ENCODE assay signal across 8 cellular contexts in genomic region chr1:6491480-6491962, GRCh38. TPM values are rescaled to one million over a fixed set of nuclear protein-coding genes. Genes with fewer than 3 reads are reported as not detected.
DNase-seq lines count a peak whose midpoint lies in the region; ATAC-seq, FAIRE-seq and TF ChIP-seq lines count a peak whose summit lies in the region.

Gene PLEKHG5 (minus strand): TSS chr1:6491667. CDS start chr1:6477571, 14,096 bp downstream.

- H3K79me2 ChIP-seq in PC-9 (ENCODE audit: low read depth), result no peaks in the 10 kb centered on the region
- H3K79me2 ChIP-seq in H1 (ENCODE audit: control insufficient read depth in 1 of 2, insufficient read depth in 2 of 2, low read length in 2 of 2), result no peaks in the 10 kb centered on the region

- peaks cover 11% of the 10 kb centered on the region; the same call in 1 of the 2 replicates for H3K23me2 ChIP-seq in H1 (ENCODE audit: low read depth, low read length)

- POLR2A ChIA-PET in PC-9 (lab: Charles Lee; ENCODE audit: unreplicated experiment) (interaction anchor here (0.6 to 0.7 kb wide), 2 partner anchors 69 to 109 kb away, joined by 5 read pairs; no protein-coding TSS in a partner anchor), H1 (lab: Charles Lee; ENCODE audit: partially characterized antibody) (interaction anchor here (0.6 to 1.6 kb wide), 10 partner anchors 11 to 119 kb away, joined by 3 to 8 read pairs (median 4); partner anchors contain the start of gene KLHL21)

- H4K8ac ChIP-seq in H1 (ENCODE audit: extremely low read depth, insufficient read depth, low read length), result peak within 1 kb of the TSS; percentile 80

- H3K9me3 ChIP-seq in PC-9 (ENCODE audit: insufficient read depth, low read depth) (no peaks in the 10 kb centered on the region), H1 (ENCODE audit: insufficient read depth in 2 of 2, low read depth in 1 of 2, low read length in 1 of 2) (no peaks in the 10 kb centered on the region)

- H3K4me2 ChIP-seq in PC-9 (peak within 1 kb of the TSS; percentile 98), H1 (ENCODE audit: insufficient read depth in 1 of 2, low read depth in 2 of 2, low read length in 2 of 2) (peak within 1 kb of the TSS; percentile 80 to 92)

- peak within 1 kb of the TSS; percentile 89 for H3K4me3 ChIP-seq in PC-9
- H3K4me3 ChIP-seq in H1 (ENCODE audit: extremely low read depth in 1 of 4, insufficient read depth in 2 of 4, low read depth in 3 of 4, low read length in 4 of 4), result peak within 1 kb of the TSS; percentile 45 to 80 (median 68)

- peak within 1 kb of the TSS; percentile 60; the same call in 1 of the 2 replicates for H2BK5ac ChIP-seq in H1 (ENCODE audit: low read depth, low read length)

- no peak for TF ChIP-seq POLR2A in H1 (IDR thresholded peaks at IDR 0.05; ENCODE audit: control extremely low read depth in 1 of 2, low read depth in 2 of 2, low read length in 2 of 2)

- peak within 1 kb of the TSS; percentile 87; the same call in 1 of the 2 replicates for H2BK12ac ChIP-seq in H1 (ENCODE audit: low read depth, low read length)

- peak within 1 kb of the TSS; percentile 90 for H2AFZ ChIP-seq in PC-9
- H2AFZ ChIP-seq in H1 (ENCODE audit: low read length), result no peak within 1 kb of the TSS

- no TSS peak for BruUV-seq in PC-9 (replicated peaks; lab: Mats Ljungman, UMichigan)

- H2BK20ac ChIP-seq in H1 (ENCODE audit: low read length), result no peak within 1 kb of the TSS; the same call in 1 of the 2 replicates

- no peaks in the 10 kb centered on the region for H4K20me1 ChIP-seq in PC-9 (ENCODE audit: insufficient read depth)
- H4K20me1 ChIP-seq in H1 (replicated peaks in 1 of 2; ENCODE audit: control insufficient read depth in 1 of 2, insufficient read depth in 2 of 2, low read length in 2 of 2), result peaks cover 2 to 7% of the 10 kb centered on the region in 2 experiments

- H3K27me3 ChIP-seq in PC-9 (ENCODE audit: insufficient read depth, low read depth), result no peaks in the 10 kb centered on the region
- H3K27me3 ChIP-seq in H1 (replicated peaks in 1 of 4; ENCODE audit: control insufficient read depth in 3 of 4, extremely low read depth in 1 of 4, insufficient read depth in 3 of 4, low read length in 3 of 4), result peaks cover 0 to 10% (median 8%) of the 10 kb centered on the region in 4 experiments; a peak in 5 of 7 replicates

- CTCF ChIA-PET in PC-9 (lab: Charles Lee) (interaction anchor here (0.7 to 1.2 kb wide), 2 partner anchors 22 to 32 kb away, joined by 3 to 5 read pairs; no protein-coding TSS in a partner anchor), H1 (lab: Charles Lee; ENCODE audit: partially characterized antibody) (interaction anchor here (0.6 to 12.0 kb wide), 15 partner anchors 7 to 144 kb away, joined by 3 to 168 read pairs (median 7); no protein-coding TSS in a partner anchor)

- peak within 1 kb of the TSS; percentile 86; the same call in 1 of the 2 replicates for H2AK5ac ChIP-seq in H1 (ENCODE audit: low read depth, low read length)

- no peak within 1 kb of the TSS for H2BK120ac ChIP-seq in H1 (replicated peaks; ENCODE audit: low read depth, low read length)

- no peak within 1 kb of the TSS for H3K9ac ChIP-seq in H1 (replicated peaks in 1 of 4; ENCODE audit: extremely low read depth in 1 of 4, low read depth in 3 of 4, low read length in 3 of 4)

- ATAC-seq in HG03175 (IDR thresholded peaks at IDR 0.05; ENCODE audit: unreplicated experiment) (no peak), HG03097 (IDR thresholded peaks at IDR 0.05; ENCODE audit: low FRiP score, unreplicated experiment) (no peak)

- no peak for TF ChIP-seq EP300 in H1 (IDR thresholded peaks at IDR 0.05; ENCODE audit: borderline replicate concordance in 1 of 2, low read depth in 2 of 2, low read length in 2 of 2)

- intact Hi-C loops in PC-9 (cut with micrococcal nuclease; ENCODE audit: unreplicated experiment), result loop anchor here (2.0 to 5.0 kb wide), 3 partner anchors 31 to 139 kb away; partner anchors contain the start of gene KLHL21

- H3K27ac ChIP-seq in PC-9 (peak within 1 kb of the TSS; percentile 89), H1 (ENCODE audit: low read depth, low read length) (no peak within 1 kb of the TSS)

- peak within 1 kb of the TSS; percentile 48 for H4K5ac ChIP-seq in H1 (ENCODE audit: insufficient read length, low read depth, low read length)

- H3K56ac ChIP-seq in H1 (replicated peaks; ENCODE audit: insufficient read length, low read depth, low read length), result peak within 1 kb of the TSS; percentile 62

- peak within 1 kb of the TSS; percentile 46; the same call in 1 of the 2 replicates for H2BK15ac ChIP-seq in H1 (ENCODE audit: low read length)

- H3K23ac ChIP-seq in H1 (ENCODE audit: insufficient read length), result no peak within 1 kb of the TSS

- peak within 1 kb of the TSS; percentile 52 for H4K91ac ChIP-seq in H1 (replicated peaks; ENCODE audit: insufficient read length, low read length)

- no peaks in the 10 kb centered on the region for H3K36me3 ChIP-seq in PC-9 (ENCODE audit: low read depth)
- H3K36me3 ChIP-seq in H1 (ENCODE audit: control insufficient read depth in 2 of 4, insufficient read depth in 4 of 4, low read length in 3 of 4), result no peaks in the 10 kb centered on the region

- FAIRE-seq in H1 (lab: Jason Lieb, UNC), result no peak

- DNase-seq in EL (peak; percentile 88), PC-9 (peak; percentile 63 to 75), H1 (ENCODE audit: low read depth in 1 of 2, low spot score in 2 of 2) (peak in 1 of 2 experiments; percentile 59), mucosa of gallbladder (ENCODE audit: low spot score) (no peak), NCI-H526 treated with DMSO at 0.1 percent for 48 hours (lab: John Stamatoyannopoulos, UW) (no peak), nucleus accumbens (lab: John Stamatoyannopoulos, UW) (no peak)

- TF ChIP-seq RAD21 in H1 (IDR thresholded peaks at IDR 0.05 in 1 of 2, conservative IDR thresholded peaks at IDR 0.05 in 1 of 2; ENCODE audit: low read depth in 2 of 2, low read length in 2 of 2), result no peak

- WGBS in H1 (ENCODE audit: extremely low coverage in 1 of 2, insufficient coverage in 1 of 2, insufficient read length in 1 of 2, insufficient replicate concordance in 2 of 2, low coverage in 1 of 2, low lambda C conversion rate in 2 of 2, missing lambda C conversion rate in 1 of 2), 2 experiments, result 59% methylated on average over 6 of the region's 6 CpGs; no CpG with 5 or more reads in 1 of the 2 experiments

- H3F3A ChIP-seq in PC-9 (ENCODE audit: insufficient read depth, low read depth), result peaks cover 12% of the 10 kb centered on the region; the same call in 1 of the 2 replicates

- H3K14ac ChIP-seq in H1 (ENCODE audit: insufficient read length), result no peak within 1 kb of the TSS

- no peaks in the 10 kb centered on the region; the same call in 1 of the 2 replicates for H3K79me1 ChIP-seq in H1 (ENCODE audit: low read depth, low read length)

- H3K4ac ChIP-seq in H1 (replicated peaks; ENCODE audit: insufficient read length, low read depth, low read length), result peak within 1 kb of the TSS; percentile 50

- H3K4me1 ChIP-seq in PC-9 (replicated peaks; ENCODE audit: insufficient read depth) (peaks cover 19% of the 10 kb centered on the region), H1 (replicated peaks in 1 of 4; ENCODE audit: control insufficient read depth in 3 of 4, insufficient read depth in 4 of 4, low read length in 3 of 4) (peaks cover 0 to 36% (median 23%) of the 10 kb centered on the region in 4 experiments; a peak in 6 of 7 replicates)

- peak within 1 kb of the TSS; percentile 60 for H3K18ac ChIP-seq in H1 (ENCODE audit: extremely low read depth, low read length)

- no peaks in the 10 kb centered on the region for H3K9me2 ChIP-seq in PC-9 (ENCODE audit: insufficient read depth)

- TF ChIP-seq CTCF in PC-9 (conservative IDR thresholded peaks at IDR 0.05) (no peak), H1 (IDR thresholded peaks at IDR 0.05; ENCODE audit: control extremely low read depth in 1 of 3, insufficient read depth in 1 of 3, low read depth in 1 of 3, low read length in 3 of 3) (no peak)

TF ChIP-seq in H1, 55 proteins besides CTCF, POLR2A, EP300 and RAD21:
- no peak for TF ChIP-seq HDAC6 (IDR thresholded peaks at IDR 0.05; ENCODE audit: low read depth, low read length)
- 0 out of 2 replicates have a peak, but pooled peaks have one; percentile 17 for TF ChIP-seq MAFK (IDR thresholded peaks at IDR 0.05; ENCODE audit: low read depth, low read length)
- no peak for TF ChIP-seq PHF8 (conservative IDR thresholded peaks at IDR 0.05; ENCODE audit: low read depth, low read length)
- no peak for TF ChIP-seq SP4 (IDR thresholded peaks at IDR 0.05; ENCODE audit: low read length)
- peak; percentile 42; the same call in 1 of the 2 replicates for TF ChIP-seq KDM1A (IDR thresholded peaks at IDR 0.05; ENCODE audit: borderline replicate concordance, low read length)
- TF ChIP-seq MAX (IDR thresholded peaks at IDR 0.05), result no peak
- TF ChIP-seq JUN (IDR thresholded peaks at IDR 0.05; ENCODE audit: low read depth, low read length), result no peak

RNA-seq across cellular contexts. Expression of gene PLEKHG5, which starts in this region (rescaled TPM):
- total RNA-seq in PC-9 (2021) (11.3 and 12.6 TPM in 2 replicates), mucosa of gallbladder (18.5 TPM)
- 12.5 and 13.8 TPM in 2 replicates for total RNA-seq in H1 (2021; fragmentation: NEBNext Ultra II Directional; extraction: Animal tissue kit (Norgen Biotek cat#: 25700))
- 10.4 and 16.8 TPM in 2 replicates for polyA plus RNA-seq in H1 (2011; rRNA removed)
- 12.2 TPM for polyA plus RNA-seq in H1 (2011; cell fraction: cytosol; rRNA removed)
- polyA plus RNA-seq in H1 (2011; cell fraction: nucleus; rRNA removed), result 72.0 TPM
- 8.2 to 19.5 TPM (median 15.5 TPM) in 4 replicates for polyA plus RNA-seq in H1 (2012, experiment 1 of 2)
- polyA plus RNA-seq in H1 (2012, experiment 2 of 2), result 7.7 TPM
- polyA plus RNA-seq in H1 (2013, experiment 1 of 2), result 12.4 TPM
- 11.4 TPM for polyA plus RNA-seq in H1 (2013, experiment 2 of 2)
- 4.7 TPM in 2 replicates for polyA minus RNA-seq in H1 (2011; rRNA and poly(A)+ RNA removed)
- polyA minus RNA-seq in H1 (2011; cell fraction: cytosol; rRNA and poly(A)+ RNA removed), result 6.5 TPM
- 14.6 TPM for polyA minus RNA-seq in H1 (2011; cell fraction: nucleus; rRNA and poly(A)+ RNA removed)

Comparison
In these comparisons a context has a peak if more than half of its experiments do, and no peak if none do; other contexts are left out.
1. DNase-seq: peak in EL (single experiment) and PC-9 (2 of 2); none in mucosa of gallbladder (single experiment), NCI-H526 treated with DMSO at 0.1 percent for 48 hours (single experiment) and nucleus accumbens (0 of 56).